Comparison of ENCODE assay signal across 8 cellular contexts in genomic region chr9:100472725-100473261, GRCh38. TPM values are rescaled to one million over a fixed set of nuclear protein-coding genes. Genes with fewer than 3 reads are reported as not detected.
DNase-seq lines count a peak whose midpoint lies in the region; ATAC-seq and TF ChIP-seq lines count a peak whose summit lies in the region.

Gene TMEFF1, plus strand, starts transcription at chr9:100473149. Its CDS starts 396 bp downstream, at chr9:100473545.

- H3K4me1 ChIP-seq in Caco-2 (no peaks in the 10 kb centered on the region), duodenal mucosa (ENCODE audit: control insufficient read depth in 1 of 2, insufficient read depth in 2 of 2, low read length in 2 of 2) (no peaks in the 10 kb centered on the region)

- peak within 1 kb of the TSS; percentile 64 for H3K4me3 ChIP-seq in Caco-2 (ENCODE audit: low read depth, low read length)
- H3K4me3 ChIP-seq in duodenal mucosa (ENCODE audit: low read depth in 1 of 2, low read length in 2 of 2): peak within 1 kb of the TSS; percentile 47 to 61

- CTCF ChIA-PET in Caco-2 (lab: Charles Lee): interaction anchor here (0.6 to 1.1 kb wide), 11 partner anchors 9 to 1449 kb away, joined by 3 to 8 read pairs (median 4); no protein-coding TSS in a partner anchor

- intact Hi-C loops in Caco-2 (cut with micrococcal nuclease; ENCODE audit: unreplicated experiment): loop anchor here (2.0 kb wide), 1 partner anchor 46 kb away; the partner anchor contains the start of gene MSANTD3

- peak; percentile 27 to 34 for TF ChIP-seq CTCF in Caco-2 (IDR thresholded peaks at IDR 0.05; ENCODE audit: insufficient read depth in 1 of 2, low read depth in 1 of 2, low read length in 1 of 2, severe bottlenecking in 1 of 2, unreplicated experiment in 1 of 2)

- H3K36me3 ChIP-seq in Caco-2 (ENCODE audit: control insufficient read depth, insufficient read depth, low read length) (no peaks in the 10 kb centered on the region), duodenal mucosa (ENCODE audit: control insufficient read depth in 1 of 2, insufficient read depth in 2 of 2, low read length in 2 of 2) (no peaks in the 10 kb centered on the region)

- BruUV-seq in Caco-2 (replicated peaks; lab: Mats Ljungman, UMichigan): no TSS peak

- ATAC-seq in GM21723 (IDR thresholded peaks at IDR 0.05; ENCODE audit: unreplicated experiment): peak; percentile 60
- ATAC-seq in stimulated activated effector memory CD8-positive, alpha-beta T cell treated with anti-CD3 and anti-CD28 coated beads, Interleukin-12 subunit alpha, Interleukin-12 subunit beta, amount 100 ng/mL, for 72 hours: peak; percentile 74
- no peak for ATAC-seq in HG03460 (IDR thresholded peaks at IDR 0.05; ENCODE audit: unreplicated experiment)

- H3K27ac ChIP-seq in duodenal mucosa (ENCODE audit: low read depth, low read length): no peak within 1 kb of the TSS

- H3K36me3 Mint-ChIP-seq in Caco-2 (ENCODE audit: insufficient read depth, unreplicated experiment): no peaks in the 10 kb centered on the region
- no peaks in the 10 kb centered on the region for H3K36me3 Mint-ChIP-seq in stimulated activated effector memory CD8-positive, alpha-beta T cell treated with anti-CD3 and anti-CD28 coated beads, Interleukin-12 subunit alpha, Interleukin-12 subunit beta, amount 100 ng/mL, for 72 hours

- no peak within 1 kb of the TSS for H3K27ac Mint-ChIP-seq in Caco-2 (ENCODE audit: unreplicated experiment)
- no peak within 1 kb of the TSS for H3K27ac Mint-ChIP-seq in stimulated activated effector memory CD8-positive, alpha-beta T cell treated with anti-CD3 and anti-CD28 coated beads, Interleukin-12 subunit alpha, Interleukin-12 subunit beta, amount 100 ng/mL, for 72 hours

- H3K4me3 Mint-ChIP-seq in Caco-2 (ENCODE audit: unreplicated experiment): peak within 1 kb of the TSS; percentile 73
- H3K4me3 Mint-ChIP-seq in stimulated activated effector memory CD8-positive, alpha-beta T cell treated with anti-CD3 and anti-CD28 coated beads, Interleukin-12 subunit alpha, Interleukin-12 subunit beta, amount 100 ng/mL, for 72 hours: peak within 1 kb of the TSS; percentile 53

- POLR2A ChIA-PET in Caco-2 (lab: Charles Lee): interaction anchor here (0.6 to 0.9 kb wide), 3 partner anchors 46 to 148 kb away, joined by 3 to 8 read pairs (median 6); partner anchors contain the start of gene MSANTD3

- H3K9me3 Mint-ChIP-seq in Caco-2 (ENCODE audit: unreplicated experiment): no peaks in the 10 kb centered on the region
- no peaks in the 10 kb centered on the region for H3K9me3 Mint-ChIP-seq in stimulated activated effector memory CD8-positive, alpha-beta T cell treated with anti-CD3 and anti-CD28 coated beads, Interleukin-12 subunit alpha, Interleukin-12 subunit beta, amount 100 ng/mL, for 72 hours

- H3K27me3 Mint-ChIP-seq in Caco-2 (ENCODE audit: insufficient read depth, unreplicated experiment): peaks cover 3% of the 10 kb centered on the region

- peak; percentile 48 to 77 for DNase-seq in Caco-2
- peak; percentile 6 for DNase-seq in NCI-H1048 (lab: John Stamatoyannopoulos, UW)
- DNase-seq in activated CD4-positive, alpha-beta T cell treated with anti-CD3 and anti-CD28 coated beads for 4 hours: peak; percentile 22 to 29
- DNase-seq in lung microvascular endothelial cell (ENCODE audit: low read depth in 2 of 2): peak; percentile 57 to 79
- DNase-seq in stimulated activated effector memory CD8-positive, alpha-beta T cell treated with anti-CD3 and anti-CD28 coated beads, Interleukin-12 subunit alpha, Interleukin-12 subunit beta, amount 100 ng/mL, for 72 hours (ENCODE audit: low spot score in 2 of 2): no peak

- no peak within 1 kb of the TSS for H3K9ac ChIP-seq in duodenal mucosa (ENCODE audit: low read depth in 1 of 2, low read length in 2 of 2)

- H3K9me3 ChIP-seq in Caco-2 (no peaks in the 10 kb centered on the region), duodenal mucosa (ENCODE audit: control insufficient read depth in 1 of 2, low read length in 2 of 2) (no peaks in the 10 kb centered on the region)

- H3K4me1 Mint-ChIP-seq in Caco-2 (ENCODE audit: low read depth, unreplicated experiment): peaks cover 6% of the 10 kb centered on the region
- peaks cover 8% of the 10 kb centered on the region for H3K4me1 Mint-ChIP-seq in stimulated activated effector memory CD8-positive, alpha-beta T cell treated with anti-CD3 and anti-CD28 coated beads, Interleukin-12 subunit alpha, Interleukin-12 subunit beta, amount 100 ng/mL, for 72 hours

- H3K27me3 ChIP-seq in Caco-2 (replicated peaks; ENCODE audit: control insufficient read depth, insufficient read depth, low read length) (no peaks in the 10 kb centered on the region), duodenal mucosa (ENCODE audit: control insufficient read depth in 1 of 2, insufficient read depth in 2 of 2, low read length in 2 of 2) (peaks cover 10 to 19% of the 10 kb centered on the region in 2 donors)

RNA-seq across cellular contexts. Expression of gene TMEFF1, which starts in this region (rescaled TPM):
- total RNA-seq in Caco-2 (2022) (2.7 and 4.2 TPM in 2 replicates), lung microvascular endothelial cell (10.5 and 11.5 TPM in 2 replicates)

Comparison
In these comparisons a context has a peak if more than half of its experiments do, and no peak if none do; other contexts are left out.
1. DNase-seq: peak in Caco-2 (2 of 2), NCI-H1048 (single experiment), activated CD4-positive, alpha-beta T cell treated with anti-CD3 and anti-CD28 coated beads for 4 hours (2 of 2) and lung microvascular endothelial cell (2 of 2); none in stimulated activated effector memory CD8-positive, alpha-beta T cell treated with anti-CD3 and anti-CD28 coated beads, Interleukin-12 subunit alpha, Interleukin-12 subunit beta, amount 100 ng/mL, for 72 hours (0 of 2).